Comparison of ENCODE assay signal across 24 cellular contexts in the genomic region with DNA sequence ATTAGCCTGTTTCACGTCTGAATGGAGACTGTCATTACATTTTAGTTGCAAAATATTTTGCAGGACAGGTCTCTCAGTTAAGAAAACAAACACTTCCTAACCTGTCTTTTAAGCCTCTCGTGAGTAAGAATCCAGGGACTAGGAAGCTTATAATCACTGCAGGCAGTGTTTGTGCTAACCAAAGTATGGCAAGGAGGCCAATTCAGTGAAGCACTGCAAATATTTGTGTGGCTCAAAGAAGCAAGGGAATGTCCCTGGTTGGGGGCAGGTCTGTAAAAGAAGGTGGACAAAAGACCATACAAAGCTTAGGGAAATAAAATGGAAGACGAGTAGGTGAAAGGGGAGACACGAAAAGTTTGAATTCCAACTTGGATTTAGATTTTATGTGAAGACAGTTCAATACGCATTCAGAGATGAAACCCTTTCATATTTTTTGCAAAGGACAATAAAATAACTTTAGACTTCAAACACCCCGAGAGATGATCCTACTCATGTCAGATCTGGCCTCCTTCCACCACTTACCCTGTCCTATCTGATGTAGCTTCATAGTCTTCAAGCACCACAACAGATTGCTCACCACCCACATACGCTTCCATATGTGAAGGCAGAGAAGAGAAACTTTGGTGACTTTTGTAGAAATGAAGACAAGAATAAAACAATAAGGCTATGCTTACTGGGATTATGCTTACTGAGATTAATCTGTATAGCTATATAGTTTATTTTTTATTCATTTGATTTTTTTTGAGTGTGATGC.
"Had no signal": no experiment of that assay in that cellular context is flagged by ENCODE, and none has a peak within 500 bp of the region (broad histone marks: within the 10 kb centered on the region; RNA-seq: fewer than 3 reads in every experiment).

No MANE protein-coding gene starts in this region.

- H3K4me3 ChIP-seq: breast epithelium, SJCRH30 had no signal

- H3K4me2 ChIP-seq: SK-N-SH had no signal

- H3K4me1 ChIP-seq: breast epithelium, SJCRH30 had no signal

- H3K27ac ChIP-seq: breast epithelium, SJCRH30, VCaP had no signal

- DNase-seq: activated CD4-positive, alpha-beta memory T cell treated with anti-CD3 and anti-CD28 coated beads for 36 hours; activated CD4-positive, alpha-beta T cell treated with anti-CD3 and anti-CD28 coated beads, Interleukin-2, amount 10 ng/mL, durations not matched to agents 7 days and 5 days; activated CD4-positive, CD25-positive, alpha-beta regulatory T cell; activated gamma-delta T cell; activated naive CD4-positive, alpha-beta T cell treated with anti-CD3 and anti-CD28 coated beads for 36 hours; activated T-cell treated with anti-CD3 and anti-CD28 coated beads for 4 hours; activated T-cell treated with anti-CD3 and anti-CD28 coated beads, Interleukin-2, amount 50 U/mL, for 48 hours; KG1; NCI-H1092 treated with DMSO at 0.1 percent for 48 hours; NCI-H1436; NCI-H1694 treated with DMSO at 0.1 percent for 48 hours; NCI-H2029 treated with DMSO at 0.1 percent for 48 hours; NCI-H345; NCI-H510A; NCI-H526 treated with DMSO at 0.1 percent for 48 hours; NCI-H82; OCI-M1; Right ventricle myocardium superior; RPMI8226; SJCRH30; SK-N-SH; T-helper 1 cell had no signal

- H3K36me3 ChIP-seq: breast epithelium, SJCRH30 had no signal

- H3K9me3 ChIP-seq: breast epithelium, SJCRH30, SK-N-SH had no signal

- H3K27me3 ChIP-seq: breast epithelium had no signal

- H3K9ac ChIP-seq: SK-N-SH had no signal
